ENCODE assay signal across 1 cellular context in the genomic region with DNA sequence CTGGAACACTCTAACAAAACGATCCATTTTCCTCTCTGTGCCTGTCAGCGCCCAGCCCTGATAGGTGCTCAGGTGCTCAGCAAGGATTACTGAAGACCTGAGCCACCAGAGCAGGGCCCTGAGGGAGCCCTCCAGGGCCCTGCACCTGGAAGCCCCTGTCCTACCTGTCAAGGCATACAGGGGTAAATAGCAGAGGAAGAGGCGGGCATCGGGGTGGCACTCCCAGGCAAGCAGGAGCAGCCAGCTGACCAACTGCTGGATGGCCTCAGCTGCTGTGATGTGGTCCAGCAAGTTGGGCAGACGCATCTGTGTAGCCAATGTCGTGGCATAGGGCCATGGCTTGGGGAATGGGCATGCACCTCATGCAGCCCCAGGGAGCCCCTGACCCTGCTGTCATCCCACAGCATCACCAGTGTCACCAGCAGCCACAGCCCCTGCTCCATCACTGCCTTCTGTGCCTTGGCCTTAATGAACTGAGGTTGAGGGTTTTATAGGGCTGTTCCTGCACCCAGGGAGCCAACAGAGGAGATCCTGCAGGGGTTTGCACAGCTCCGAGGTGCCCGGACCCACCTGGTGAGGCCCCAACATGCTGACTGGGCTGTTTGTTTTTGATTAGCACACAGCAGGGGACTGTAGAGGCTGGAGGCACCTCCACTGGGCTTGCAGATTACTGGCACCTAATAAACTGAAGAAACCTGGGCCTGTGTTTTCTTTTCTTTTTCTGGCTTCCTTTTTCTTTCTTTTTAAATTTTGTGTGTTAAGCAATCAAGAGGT.
TF ChIP-seq lines count a peak whose summit lies in the region.

No MANE protein-coding gene starts in this region.

TF ChIP-seq in HEK293, 187 proteins besides CTCF, POLR2A, EP300 and RAD21 (continued from another document):
- TF ChIP-seq, protein P1, sequence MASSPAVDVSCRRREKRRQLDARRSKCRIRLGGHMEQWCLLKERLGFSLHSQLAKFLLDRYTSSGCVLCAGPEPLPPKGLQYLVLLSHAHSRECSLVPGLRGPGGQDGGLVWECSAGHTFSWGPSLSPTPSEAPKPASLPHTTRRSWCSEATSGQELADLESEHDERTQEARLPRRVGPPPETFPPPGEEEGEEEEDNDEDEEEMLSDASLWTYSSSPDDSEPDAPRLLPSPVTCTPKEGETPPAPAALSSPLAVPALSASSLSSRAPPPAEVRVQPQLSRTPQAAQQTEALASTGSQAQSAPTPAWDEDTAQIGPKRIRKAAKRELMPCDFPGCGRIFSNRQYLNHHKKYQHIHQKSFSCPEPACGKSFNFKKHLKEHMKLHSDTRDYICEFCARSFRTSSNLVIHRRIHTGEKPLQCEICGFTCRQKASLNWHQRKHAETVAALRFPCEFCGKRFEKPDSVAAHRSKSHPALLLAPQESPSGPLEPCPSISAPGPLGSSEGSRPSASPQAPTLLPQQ (tag by site-specific recombination; IDR thresholded peaks at IDR 0.05): 0 out of 2 replicates have a peak, but pooled peaks have one; percentile 43
- no peak for TF ChIP-seq ZNF629 (tag by site-specific recombination; IDR thresholded peaks at IDR 0.05)
- TF ChIP-seq, protein P2, sequence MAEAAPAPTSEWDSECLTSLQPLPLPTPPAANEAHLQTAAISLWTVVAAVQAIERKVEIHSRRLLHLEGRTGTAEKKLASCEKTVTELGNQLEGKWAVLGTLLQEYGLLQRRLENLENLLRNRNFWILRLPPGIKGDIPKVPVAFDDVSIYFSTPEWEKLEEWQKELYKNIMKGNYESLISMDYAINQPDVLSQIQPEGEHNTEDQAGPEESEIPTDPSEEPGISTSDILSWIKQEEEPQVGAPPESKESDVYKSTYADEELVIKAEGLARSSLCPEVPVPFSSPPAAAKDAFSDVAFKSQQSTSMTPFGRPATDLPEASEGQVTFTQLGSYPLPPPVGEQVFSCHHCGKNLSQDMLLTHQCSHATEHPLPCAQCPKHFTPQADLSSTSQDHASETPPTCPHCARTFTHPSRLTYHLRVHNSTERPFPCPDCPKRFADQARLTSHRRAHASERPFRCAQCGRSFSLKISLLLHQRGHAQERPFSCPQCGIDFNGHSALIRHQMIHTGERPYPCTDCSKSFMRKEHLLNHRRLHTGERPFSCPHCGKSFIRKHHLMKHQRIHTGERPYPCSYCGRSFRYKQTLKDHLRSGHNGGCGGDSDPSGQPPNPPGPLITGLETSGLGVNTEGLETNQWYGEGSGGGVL (tag by site-specific recombination; IDR thresholded peaks at IDR 0.05): no peak
- peak; percentile 96 for TF ChIP-seq GLIS1 (tag by site-specific recombination; IDR thresholded peaks at IDR 0.05)
- TF ChIP-seq ZBTB8A (tag by site-specific recombination; IDR thresholded peaks at IDR 0.05): peak; percentile 53
- peak; percentile 94 for TF ChIP-seq ZNF423 (tag by site-specific recombination; IDR thresholded peaks at IDR 0.05)
- TF ChIP-seq YY1 (tag by site-specific recombination; IDR thresholded peaks at IDR 0.05): no peak
- no peak for TF ChIP-seq SCRT1 (tag by site-specific recombination; IDR thresholded peaks at IDR 0.05; ENCODE audit: borderline replicate concordance)
- TF ChIP-seq ZNF341 (tag by site-specific recombination; IDR thresholded peaks at IDR 0.05; ENCODE audit: low read depth): peak; percentile 31; the same call in 1 of the 2 replicates
- TF ChIP-seq, protein P3, sequence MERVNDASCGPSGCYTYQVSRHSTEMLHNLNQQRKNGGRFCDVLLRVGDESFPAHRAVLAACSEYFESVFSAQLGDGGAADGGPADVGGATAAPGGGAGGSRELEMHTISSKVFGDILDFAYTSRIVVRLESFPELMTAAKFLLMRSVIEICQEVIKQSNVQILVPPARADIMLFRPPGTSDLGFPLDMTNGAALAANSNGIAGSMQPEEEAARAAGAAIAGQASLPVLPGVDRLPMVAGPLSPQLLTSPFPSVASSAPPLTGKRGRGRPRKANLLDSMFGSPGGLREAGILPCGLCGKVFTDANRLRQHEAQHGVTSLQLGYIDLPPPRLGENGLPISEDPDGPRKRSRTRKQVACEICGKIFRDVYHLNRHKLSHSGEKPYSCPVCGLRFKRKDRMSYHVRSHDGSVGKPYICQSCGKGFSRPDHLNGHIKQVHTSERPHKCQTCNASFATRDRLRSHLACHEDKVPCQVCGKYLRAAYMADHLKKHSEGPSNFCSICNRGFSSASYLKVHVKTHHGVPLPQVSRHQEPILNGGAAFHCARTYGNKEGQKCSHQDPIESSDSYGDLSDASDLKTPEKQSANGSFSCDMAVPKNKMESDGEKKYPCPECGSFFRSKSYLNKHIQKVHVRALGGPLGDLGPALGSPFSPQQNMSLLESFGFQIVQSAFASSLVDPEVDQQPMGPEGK (tag by site-specific recombination; IDR thresholded peaks at IDR 0.05): no peak
- TF ChIP-seq ZIC2 (tag by site-specific recombination; IDR thresholded peaks at IDR 0.05): peak; percentile 99
- TF ChIP-seq, protein P4, sequence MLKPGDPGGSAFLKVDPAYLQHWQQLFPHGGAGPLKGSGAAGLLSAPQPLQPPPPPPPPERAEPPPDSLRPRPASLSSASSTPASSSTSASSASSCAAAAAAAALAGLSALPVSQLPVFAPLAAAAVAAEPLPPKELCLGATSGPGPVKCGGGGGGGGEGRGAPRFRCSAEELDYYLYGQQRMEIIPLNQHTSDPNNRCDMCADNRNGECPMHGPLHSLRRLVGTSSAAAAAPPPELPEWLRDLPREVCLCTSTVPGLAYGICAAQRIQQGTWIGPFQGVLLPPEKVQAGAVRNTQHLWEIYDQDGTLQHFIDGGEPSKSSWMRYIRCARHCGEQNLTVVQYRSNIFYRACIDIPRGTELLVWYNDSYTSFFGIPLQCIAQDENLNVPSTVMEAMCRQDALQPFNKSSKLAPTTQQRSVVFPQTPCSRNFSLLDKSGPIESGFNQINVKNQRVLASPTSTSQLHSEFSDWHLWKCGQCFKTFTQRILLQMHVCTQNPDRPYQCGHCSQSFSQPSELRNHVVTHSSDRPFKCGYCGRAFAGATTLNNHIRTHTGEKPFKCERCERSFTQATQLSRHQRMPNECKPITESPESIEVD (tag by site-specific recombination; IDR thresholded peaks at IDR 0.05): peak; percentile 45; the same call in 1 of the 2 replicates
